ENCODE assay signal across 1 cellular context in the genomic region with DNA sequence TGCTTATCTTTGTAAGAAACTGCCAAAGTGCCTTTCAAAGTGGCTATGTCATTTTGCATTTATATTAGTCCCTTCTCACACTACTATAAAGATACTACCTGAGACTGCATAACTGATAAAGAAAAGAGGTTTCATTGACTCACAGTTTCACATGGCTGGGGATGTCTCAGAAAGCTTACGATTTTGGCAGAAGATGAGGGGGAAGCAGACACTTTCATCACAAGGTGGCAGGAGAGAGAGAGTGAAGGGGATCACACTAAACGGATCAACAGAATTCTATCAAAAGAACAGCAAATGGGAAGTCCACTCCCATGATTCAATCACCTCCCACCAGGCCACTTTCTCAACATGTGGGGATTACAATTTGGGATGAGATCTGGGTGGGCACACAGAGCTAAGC.
TF ChIP-seq lines count a peak whose summit lies in the region.

No MANE protein-coding gene starts in this region.

TF ChIP-seq in H1, 55 proteins besides CTCF, POLR2A, EP300 and RAD21:
- TF ChIP-seq SP4 (IDR thresholded peaks at IDR 0.05; ENCODE audit: low read length) (no peak), NANOG (IDR thresholded peaks at IDR 0.05; ENCODE audit: insufficient read depth, low read depth, low read length, poor library complexity, severe bottlenecking) (no peak)
